1 cellular context compared by ENCODE assay signal in the genomic region with DNA sequence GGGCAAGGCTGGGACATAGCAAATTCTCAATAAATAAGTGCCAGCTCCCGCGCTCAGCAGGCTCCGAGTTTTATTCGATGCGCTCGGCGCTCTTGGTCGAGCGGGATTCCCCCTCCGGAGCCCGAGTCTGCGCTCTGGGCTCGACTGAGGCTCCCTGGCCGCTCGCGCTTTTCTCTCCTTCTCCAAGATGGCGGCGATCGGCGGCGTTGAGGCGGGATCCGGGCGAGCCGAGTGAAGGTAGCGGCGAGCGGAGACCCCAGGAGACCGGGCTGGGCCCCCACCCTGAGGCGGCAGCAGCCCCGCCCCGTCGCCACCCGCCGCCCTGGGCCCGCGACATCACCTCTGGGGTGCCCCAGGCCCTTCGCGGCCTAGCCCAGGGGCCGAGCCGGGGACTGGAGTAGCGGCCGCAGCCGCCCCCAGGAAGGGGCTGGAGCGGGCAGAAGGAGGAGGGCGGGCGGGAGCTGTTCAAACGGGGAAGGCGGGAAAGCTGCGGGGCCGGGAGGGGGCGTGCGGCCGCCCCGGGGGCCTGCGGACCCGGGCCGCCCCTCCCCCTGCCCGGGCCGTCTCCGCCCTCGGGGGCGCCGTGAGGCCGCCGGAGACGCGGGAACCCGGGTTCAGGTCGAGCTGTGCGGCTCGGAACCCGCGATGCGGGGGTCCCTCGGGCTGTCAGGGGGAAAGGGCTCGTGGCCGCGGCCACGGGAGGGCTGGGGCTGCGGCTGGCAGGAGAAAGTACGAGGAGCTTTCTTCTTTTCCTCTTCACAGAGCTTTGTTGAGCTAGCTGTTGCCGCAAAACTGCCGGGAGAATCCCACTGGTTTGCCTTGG.
TF ChIP-seq lines count a peak whose summit lies in the region.

A gene with protein sequence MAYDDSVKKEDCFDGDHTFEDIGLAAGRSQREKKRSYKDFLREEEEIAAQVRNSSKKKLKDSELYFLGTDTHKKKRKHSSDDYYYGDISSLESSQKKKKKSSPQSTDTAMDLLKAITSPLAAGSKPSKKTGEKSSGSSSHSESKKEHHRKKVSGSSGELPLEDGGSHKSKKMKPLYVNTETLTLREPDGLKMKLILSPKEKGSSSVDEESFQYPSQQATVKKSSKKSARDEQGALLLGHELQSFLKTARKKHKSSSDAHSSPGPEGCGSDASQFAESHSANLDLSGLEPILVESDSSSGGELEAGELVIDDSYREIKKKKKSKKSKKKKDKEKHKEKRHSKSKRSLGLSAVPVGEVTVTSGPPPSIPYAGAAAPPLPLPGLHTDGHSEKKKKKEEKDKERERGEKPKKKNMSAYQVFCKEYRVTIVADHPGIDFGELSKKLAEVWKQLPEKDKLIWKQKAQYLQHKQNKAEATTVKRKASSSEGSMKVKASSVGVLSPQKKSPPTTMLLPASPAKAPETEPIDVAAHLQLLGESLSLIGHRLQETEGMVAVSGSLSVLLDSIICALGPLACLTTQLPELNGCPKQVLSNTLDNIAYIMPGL (plus strand): TSS at position 173 of the 823 bp plus-strand sequence. CDS start 4,898 bp downstream, outside the sequence.

TF ChIP-seq in HepG2, 621 proteins besides CTCF, POLR2A, EP300 and RAD21 (continued from another document and continues in another):
- TF ChIP-seq, protein P1, sequence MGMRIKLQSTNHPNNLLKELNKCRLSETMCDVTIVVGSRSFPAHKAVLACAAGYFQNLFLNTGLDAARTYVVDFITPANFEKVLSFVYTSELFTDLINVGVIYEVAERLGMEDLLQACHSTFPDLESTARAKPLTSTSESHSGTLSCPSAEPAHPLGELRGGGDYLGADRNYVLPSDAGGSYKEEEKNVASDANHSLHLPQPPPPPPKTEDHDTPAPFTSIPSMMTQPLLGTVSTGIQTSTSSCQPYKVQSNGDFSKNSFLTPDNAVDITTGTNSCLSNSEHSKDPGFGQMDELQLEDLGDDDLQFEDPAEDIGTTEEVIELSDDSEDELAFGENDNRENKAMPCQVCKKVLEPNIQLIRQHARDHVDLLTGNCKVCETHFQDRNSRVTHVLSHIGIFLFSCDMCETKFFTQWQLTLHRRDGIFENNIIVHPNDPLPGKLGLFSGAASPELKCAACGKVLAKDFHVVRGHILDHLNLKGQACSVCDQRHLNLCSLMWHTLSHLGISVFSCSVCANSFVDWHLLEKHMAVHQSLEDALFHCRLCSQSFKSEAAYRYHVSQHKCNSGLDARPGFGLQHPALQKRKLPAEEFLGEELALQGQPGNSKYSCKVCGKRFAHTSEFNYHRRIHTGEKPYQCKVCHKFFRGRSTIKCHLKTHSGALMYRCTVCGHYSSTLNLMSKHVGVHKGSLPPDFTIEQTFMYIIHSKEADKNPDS (CRISPR knock-in tag; IDR thresholded peaks at IDR 0.05), result 0 out of 2 replicates have a peak, but pooled peaks have one; percentile 62
- TF ChIP-seq ZNF557 (CRISPR knock-in tag; IDR thresholded peaks at IDR 0.05) (no peak), AKAP8 (CRISPR knock-in tag; IDR thresholded peaks at IDR 0.05) (no peak), KDM5B (CRISPR knock-in tag; IDR thresholded peaks at IDR 0.05; ENCODE audit: borderline replicate concordance) (peak; percentile 90; the same call in 1 of the 2 replicates), REXO4 (CRISPR knock-in tag; IDR thresholded peaks at IDR 0.05; ENCODE audit: borderline replicate concordance) (peak; percentile 91; the same call in 1 of the 2 replicates), ELF3 (CRISPR knock-in tag; IDR thresholded peaks at IDR 0.05) (peak; percentile 27; the same call in 1 of the 2 replicates), MAZ (IDR thresholded peaks at IDR 0.05; ENCODE audit: borderline replicate concordance, low read depth, low read length) (peak; percentile 92), MAZ (CRISPR knock-in tag; IDR thresholded peaks at IDR 0.05; ENCODE audit: low read depth) (peak; percentile 73), ZSCAN30 (CRISPR knock-in tag; IDR thresholded peaks at IDR 0.05) (no peak), ZNF749 (CRISPR knock-in tag; IDR thresholded peaks at IDR 0.05; ENCODE audit: borderline replicate concordance) (peak; percentile 87; the same call in 1 of the 2 replicates), ZFP82 (CRISPR knock-in tag; IDR thresholded peaks at IDR 0.05; ENCODE audit: borderline replicate concordance) (peak; percentile 82; the same call in 1 of the 2 replicates), NR2F1 (CRISPR knock-in tag; IDR thresholded peaks at IDR 0.05) (no peak), MEIS2 (CRISPR knock-in tag; IDR thresholded peaks at IDR 0.05) (peak; percentile 89), YEATS2 (CRISPR knock-in tag; IDR thresholded peaks at IDR 0.05; ENCODE audit: borderline replicate concordance) (peak; percentile 68; the same call in 1 of the 2 replicates), SMAD3 (CRISPR knock-in tag; IDR thresholded peaks at IDR 0.05) (0 out of 2 replicates have a peak, but pooled peaks have one; percentile 28), ZNF678 (CRISPR knock-in tag; IDR thresholded peaks at IDR 0.05) (0 out of 2 replicates have a peak, but pooled peaks have one; percentile 63), ZNF234 (CRISPR knock-in tag; conservative IDR thresholded peaks at IDR 0.05) (no peak), ZNF121 (CRISPR knock-in tag; IDR thresholded peaks at IDR 0.05) (no peak), TEAD3 (CRISPR knock-in tag; optimal IDR thresholded peaks at IDR 0.05; ENCODE audit: borderline replicate concordance) (no peak), NFE2L1 (CRISPR knock-in tag; IDR thresholded peaks at IDR 0.05; ENCODE audit: borderline replicate concordance) (no peak; the same call in 1 of the 2 replicates), JUND (CRISPR knock-in tag; IDR thresholded peaks at IDR 0.05) (no peak), YEATS4 (CRISPR knock-in tag; IDR thresholded peaks at IDR 0.05; ENCODE audit: borderline replicate concordance) (peak; percentile 89; the same call in 1 of the 2 replicates), ZNF766 (CRISPR knock-in tag; IDR thresholded peaks at IDR 0.05; ENCODE audit: borderline replicate concordance) (peak; percentile 85; the same call in 1 of the 2 replicates), ZNF615 (CRISPR knock-in tag; IDR thresholded peaks at IDR 0.05; ENCODE audit: borderline replicate concordance) (no peak), MATR3 (CRISPR knock-in tag; IDR thresholded peaks at IDR 0.05) (no peak), SKI (IDR thresholded peaks at IDR 0.05; ENCODE audit: partially characterized antibody) (no peak), KDM2A (CRISPR knock-in tag; IDR thresholded peaks at IDR 0.05; ENCODE audit: borderline replicate concordance, low read depth) (peak; percentile 92), HNRNPLL (IDR thresholded peaks at IDR 0.05; ENCODE audit: low read depth, low read length, poor library complexity, severe bottlenecking) (peak; percentile 58), GPN1 (CRISPR knock-in tag; IDR thresholded peaks at IDR 0.05; ENCODE audit: borderline replicate concordance) (no peak), ZNF724P (CRISPR knock-in tag; IDR thresholded peaks at IDR 0.05; ENCODE audit: borderline replicate concordance) (peak; percentile 80; the same call in 1 of the 2 replicates), KAT2B (IDR thresholded peaks at IDR 0.05; ENCODE audit: borderline replicate concordance, low read depth, low read length) (no peak), HIVEP1 (CRISPR knock-in tag; IDR thresholded peaks at IDR 0.05) (peak; percentile 89), CCDC6 (CRISPR knock-in tag; IDR thresholded peaks at IDR 0.05) (peak; percentile 64; the same call in 1 of the 2 replicates), ZNF660 (CRISPR knock-in tag; IDR thresholded peaks at IDR 0.05; ENCODE audit: borderline replicate concordance, low read depth) (no peak), CEBPG (CRISPR knock-in tag; IDR thresholded peaks at IDR 0.05) (no peak), SRSF4 (IDR thresholded peaks at IDR 0.05; ENCODE audit: low read depth, low read length, poor library complexity, severe bottlenecking) (no peak), MZF1 (CRISPR knock-in tag; IDR thresholded peaks at IDR 0.05; ENCODE audit: borderline replicate concordance) (no peak), ZNF180 (CRISPR knock-in tag; IDR thresholded peaks at IDR 0.05; ENCODE audit: borderline replicate concordance, low read depth) (no peak), ZSCAN22 (CRISPR knock-in tag; IDR thresholded peaks at IDR 0.05) (no peak), NFYB (CRISPR knock-in tag; IDR thresholded peaks at IDR 0.05) (0 out of 2 replicates have a peak, but pooled peaks have one; percentile 12), FOXA1 (IDR thresholded peaks at IDR 0.05) (no peak), FOXA1 (CRISPR knock-in tag; IDR thresholded peaks at IDR 0.05) (no peak), EED (CRISPR knock-in tag; IDR thresholded peaks at IDR 0.05) (no peak), ZNF160 (CRISPR knock-in tag; IDR thresholded peaks at IDR 0.05) (peak; percentile 89)
- TF ChIP-seq, protein P2, sequence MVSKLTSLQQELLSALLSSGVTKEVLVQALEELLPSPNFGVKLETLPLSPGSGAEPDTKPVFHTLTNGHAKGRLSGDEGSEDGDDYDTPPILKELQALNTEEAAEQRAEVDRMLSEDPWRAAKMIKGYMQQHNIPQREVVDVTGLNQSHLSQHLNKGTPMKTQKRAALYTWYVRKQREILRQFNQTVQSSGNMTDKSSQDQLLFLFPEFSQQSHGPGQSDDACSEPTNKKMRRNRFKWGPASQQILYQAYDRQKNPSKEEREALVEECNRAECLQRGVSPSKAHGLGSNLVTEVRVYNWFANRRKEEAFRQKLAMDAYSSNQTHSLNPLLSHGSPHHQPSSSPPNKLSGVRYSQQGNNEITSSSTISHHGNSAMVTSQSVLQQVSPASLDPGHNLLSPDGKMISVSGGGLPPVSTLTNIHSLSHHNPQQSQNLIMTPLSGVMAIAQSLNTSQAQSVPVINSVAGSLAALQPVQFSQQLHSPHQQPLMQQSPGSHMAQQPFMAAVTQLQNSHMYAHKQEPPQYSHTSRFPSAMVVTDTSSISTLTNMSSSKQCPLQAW (CRISPR knock-in tag; IDR thresholded peaks at IDR 0.05), result no peak
- TF ChIP-seq, protein P3, sequence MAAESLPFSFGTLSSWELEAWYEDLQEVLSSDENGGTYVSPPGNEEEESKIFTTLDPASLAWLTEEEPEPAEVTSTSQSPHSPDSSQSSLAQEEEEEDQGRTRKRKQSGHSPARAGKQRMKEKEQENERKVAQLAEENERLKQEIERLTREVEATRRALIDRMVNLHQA (CRISPR knock-in tag; IDR thresholded peaks at IDR 0.05), result no peak
- TF ChIP-seq, protein P4, sequence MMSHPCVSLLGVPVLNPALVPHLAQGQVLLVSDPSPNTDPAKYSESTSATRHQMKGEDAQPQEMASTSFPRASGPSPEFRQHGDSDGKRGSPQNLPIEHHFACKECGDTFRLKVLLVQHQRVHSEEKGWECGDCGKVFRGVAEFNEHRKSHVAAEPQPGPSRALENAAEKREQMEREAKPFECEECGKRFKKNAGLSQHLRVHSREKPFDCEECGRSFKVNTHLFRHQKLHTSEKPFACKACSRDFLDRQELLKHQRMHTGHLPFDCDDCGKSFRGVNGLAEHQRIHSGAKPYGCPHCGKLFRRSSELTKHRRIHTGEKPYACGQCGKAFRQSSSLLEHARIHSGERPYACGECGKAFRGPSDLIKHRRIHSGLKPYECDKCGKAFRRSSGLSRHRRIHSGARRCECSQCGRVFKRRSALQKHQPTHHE (CRISPR knock-in tag; IDR thresholded peaks at IDR 0.05; ENCODE audit: borderline replicate concordance), result peak; percentile 86; the same call in 1 of the 2 replicates
- TF ChIP-seq, protein P5, sequence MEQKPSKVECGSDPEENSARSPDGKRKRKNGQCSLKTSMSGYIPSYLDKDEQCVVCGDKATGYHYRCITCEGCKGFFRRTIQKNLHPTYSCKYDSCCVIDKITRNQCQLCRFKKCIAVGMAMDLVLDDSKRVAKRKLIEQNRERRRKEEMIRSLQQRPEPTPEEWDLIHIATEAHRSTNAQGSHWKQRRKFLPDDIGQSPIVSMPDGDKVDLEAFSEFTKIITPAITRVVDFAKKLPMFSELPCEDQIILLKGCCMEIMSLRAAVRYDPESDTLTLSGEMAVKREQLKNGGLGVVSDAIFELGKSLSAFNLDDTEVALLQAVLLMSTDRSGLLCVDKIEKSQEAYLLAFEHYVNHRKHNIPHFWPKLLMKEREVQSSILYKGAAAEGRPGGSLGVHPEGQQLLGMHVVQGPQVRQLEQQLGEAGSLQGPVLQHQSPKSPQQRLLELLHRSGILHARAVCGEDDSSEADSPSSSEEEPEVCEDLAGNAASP (CRISPR knock-in tag; IDR thresholded peaks at IDR 0.05; ENCODE audit: borderline replicate concordance), result 0 out of 2 replicates have a peak, but pooled peaks have one; percentile 45
- TF ChIP-seq, protein P6, sequence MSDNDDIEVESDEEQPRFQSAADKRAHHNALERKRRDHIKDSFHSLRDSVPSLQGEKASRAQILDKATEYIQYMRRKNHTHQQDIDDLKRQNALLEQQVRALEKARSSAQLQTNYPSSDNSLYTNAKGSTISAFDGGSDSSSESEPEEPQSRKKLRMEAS (IDR thresholded peaks at IDR 0.05), result peak; percentile 59; the same call in 1 of the 2 replicates
- TF ChIP-seq, protein P7, sequence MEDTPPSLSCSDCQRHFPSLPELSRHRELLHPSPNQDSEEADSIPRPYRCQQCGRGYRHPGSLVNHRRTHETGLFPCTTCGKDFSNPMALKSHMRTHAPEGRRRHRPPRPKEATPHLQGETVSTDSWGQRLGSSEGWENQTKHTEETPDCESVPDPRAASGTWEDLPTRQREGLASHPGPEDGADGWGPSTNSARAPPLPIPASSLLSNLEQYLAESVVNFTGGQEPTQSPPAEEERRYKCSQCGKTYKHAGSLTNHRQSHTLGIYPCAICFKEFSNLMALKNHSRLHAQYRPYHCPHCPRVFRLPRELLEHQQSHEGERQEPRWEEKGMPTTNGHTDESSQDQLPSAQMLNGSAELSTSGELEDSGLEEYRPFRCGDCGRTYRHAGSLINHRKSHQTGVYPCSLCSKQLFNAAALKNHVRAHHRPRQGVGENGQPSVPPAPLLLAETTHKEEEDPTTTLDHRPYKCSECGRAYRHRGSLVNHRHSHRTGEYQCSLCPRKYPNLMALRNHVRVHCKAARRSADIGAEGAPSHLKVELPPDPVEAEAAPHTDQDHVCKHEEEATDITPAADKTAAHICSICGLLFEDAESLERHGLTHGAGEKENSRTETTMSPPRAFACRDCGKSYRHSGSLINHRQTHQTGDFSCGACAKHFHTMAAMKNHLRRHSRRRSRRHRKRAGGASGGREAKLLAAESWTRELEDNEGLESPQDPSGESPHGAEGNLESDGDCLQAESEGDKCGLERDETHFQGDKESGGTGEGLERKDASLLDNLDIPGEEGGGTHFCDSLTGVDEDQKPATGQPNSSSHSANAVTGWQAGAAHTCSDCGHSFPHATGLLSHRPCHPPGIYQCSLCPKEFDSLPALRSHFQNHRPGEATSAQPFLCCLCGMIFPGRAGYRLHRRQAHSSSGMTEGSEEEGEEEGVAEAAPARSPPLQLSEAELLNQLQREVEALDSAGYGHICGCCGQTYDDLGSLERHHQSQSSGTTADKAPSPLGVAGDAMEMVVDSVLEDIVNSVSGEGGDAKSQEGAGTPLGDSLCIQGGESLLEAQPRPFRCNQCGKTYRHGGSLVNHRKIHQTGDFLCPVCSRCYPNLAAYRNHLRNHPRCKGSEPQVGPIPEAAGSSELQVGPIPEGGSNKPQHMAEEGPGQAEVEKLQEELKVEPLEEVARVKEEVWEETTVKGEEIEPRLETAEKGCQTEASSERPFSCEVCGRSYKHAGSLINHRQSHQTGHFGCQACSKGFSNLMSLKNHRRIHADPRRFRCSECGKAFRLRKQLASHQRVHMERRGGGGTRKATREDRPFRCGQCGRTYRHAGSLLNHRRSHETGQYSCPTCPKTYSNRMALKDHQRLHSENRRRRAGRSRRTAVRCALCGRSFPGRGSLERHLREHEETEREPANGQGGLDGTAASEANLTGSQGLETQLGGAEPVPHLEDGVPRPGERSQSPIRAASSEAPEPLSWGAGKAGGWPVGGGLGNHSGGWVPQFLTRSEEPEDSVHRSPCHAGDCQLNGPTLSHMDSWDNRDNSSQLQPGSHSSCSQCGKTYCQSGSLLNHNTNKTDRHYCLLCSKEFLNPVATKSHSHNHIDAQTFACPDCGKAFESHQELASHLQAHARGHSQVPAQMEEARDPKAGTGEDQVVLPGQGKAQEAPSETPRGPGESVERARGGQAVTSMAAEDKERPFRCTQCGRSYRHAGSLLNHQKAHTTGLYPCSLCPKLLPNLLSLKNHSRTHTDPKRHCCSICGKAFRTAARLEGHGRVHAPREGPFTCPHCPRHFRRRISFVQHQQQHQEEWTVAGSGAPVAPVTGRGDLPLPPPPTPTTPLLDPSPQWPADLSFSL (CRISPR knock-in tag; IDR thresholded peaks at IDR 0.05), result no peak
